Comparison of ENCODE assay signal across 22 cellular contexts in genomic region chr19:4965061-4965460, GRCh38. TPM values are rescaled to one million over a fixed set of nuclear protein-coding genes. Genes with fewer than 3 reads are reported as not detected.
DNase-seq lines count a peak whose midpoint lies in the region; ATAC-seq, FAIRE-seq and TF ChIP-seq lines count a peak whose summit lies in the region.
"Had no signal": no experiment of that assay in that cellular context is flagged by ENCODE, and none has a peak within 500 bp of the region (broad histone marks: within the 10 kb centered on the region; RNA-seq: fewer than 3 reads in every experiment).

No MANE protein-coding gene starts in this region.

- peaks cover 7% of the 10 kb centered on the region for H3K79me2 ChIP-seq in astrocyte (ENCODE audit: insufficient read depth, low read length)

- H3K4me3 ChIP-seq in astrocyte (ENCODE audit: insufficient read depth, low read depth, low read length): no peak overlapping the region
- H3K4me3 ChIP-seq: GM12878, GM23248, HAP-1 had no signal

- H3K27me3 Mint-ChIP-seq in activated naive CD8-positive, alpha-beta T cell: no peaks in the 10 kb centered on the region
- H3K27me3 Mint-ChIP-seq in activated naive CD8-positive, alpha-beta T cell treated with anti-CD3 and anti-CD28 coated beads, Interleukin-2, amount 50 U/mL, for 24 hours: no peaks in the 10 kb centered on the region
- no peaks in the 10 kb centered on the region for H3K27me3 Mint-ChIP-seq in WTC11 (ENCODE audit: low read depth)
- H3K27me3 Mint-ChIP-seq in astrocyte (ENCODE audit: low read depth, unreplicated experiment): no peaks in the 10 kb centered on the region
- H3K27me3 Mint-ChIP-seq: CD4-positive, CD25-positive, alpha-beta regulatory T cell had no signal

- DNase-seq in activated naive CD8-positive, alpha-beta T cell treated with anti-CD3 and anti-CD28 coated beads, Interleukin-2, amount 50 U/mL, for 24 hours: no peak
- DNase-seq in WTC11 (ENCODE audit: low spot score) (no peak), astrocyte (ENCODE audit: low read depth) (no peak), substantia nigra (lab: John Stamatoyannopoulos, UW) (no peak)
- DNase-seq: ACHN; BE2C; C1 segment of cervical spinal cord; CD4-positive, CD25-positive, alpha-beta regulatory T cell; CD8-positive, alpha-beta memory T cell; COR-L47; DMS 273 treated with DMSO at 0.1 percent for 48 hours; DMS53; DND-41; EL; GM23248 had no signal

- ATAC-seq in activated naive CD8-positive, alpha-beta T cell treated with anti-CD3 and anti-CD28 coated beads, Interleukin-2, amount 50 U/mL, for 24 hours: no peak
- ATAC-seq in WTC11: no peak
- ATAC-seq in GM19395 (IDR thresholded peaks at IDR 0.05; ENCODE audit: unreplicated experiment): no peak
- ATAC-seq: GM12878 had no signal

- POLR2A ChIA-PET in WTC11 (lab: Charles Lee): no interaction called here

- H3K27ac ChIP-seq in astrocyte (ENCODE audit: low read depth, low read length) (no peak overlapping the region), substantia nigra (ENCODE audit: low read depth, low read length, poor library complexity, severe bottlenecking) (no peak overlapping the region)
- H3K27ac ChIP-seq: GM23248 had no signal

- H3K4me1 ChIP-seq in astrocyte (ENCODE audit: insufficient read depth, low read length): peaks cover 9% of the 10 kb centered on the region
- H3K4me1 ChIP-seq: BE2C had no signal

- peak overlapping the region; percentile 16 for H3K27ac Mint-ChIP-seq in activated naive CD8-positive, alpha-beta T cell
- no peak overlapping the region for H3K27ac Mint-ChIP-seq in activated naive CD8-positive, alpha-beta T cell treated with anti-CD3 and anti-CD28 coated beads, Interleukin-2, amount 50 U/mL, for 24 hours
- H3K27ac Mint-ChIP-seq in WTC11: no peak overlapping the region
- peak overlapping the region; percentile 41 for H3K27ac Mint-ChIP-seq in astrocyte (ENCODE audit: unreplicated experiment)
- H3K27ac Mint-ChIP-seq: CD4-positive, CD25-positive, alpha-beta regulatory T cell had no signal

- FAIRE-seq in astrocyte (lab: Jason Lieb, UNC): no peak
- FAIRE-seq: A204.1, GM12878, HTR-8/SVneo had no signal

- H3K4me2 ChIP-seq in astrocyte (ENCODE audit: low read length): no peak overlapping the region

- no peak for TF ChIP-seq CTCF in WTC11 (IDR thresholded peaks at IDR 0.05)
- TF ChIP-seq CTCF in astrocyte (IDR thresholded peaks at IDR 0.05; ENCODE audit: insufficient read depth, low read depth, low read length): no peak

- CTCF ChIA-PET in WTC11 (lab: Charles Lee): no interaction called here

- peaks cover 3% of the 10 kb centered on the region for H3K36me3 Mint-ChIP-seq in activated naive CD8-positive, alpha-beta T cell
- H3K36me3 Mint-ChIP-seq in activated naive CD8-positive, alpha-beta T cell treated with anti-CD3 and anti-CD28 coated beads, Interleukin-2, amount 50 U/mL, for 24 hours (ENCODE audit: low read depth): peaks cover 34% of the 10 kb centered on the region
- H3K36me3 Mint-ChIP-seq in WTC11 (peaks cover 24% of the 10 kb centered on the region), astrocyte (ENCODE audit: low read depth, unreplicated experiment) (peaks cover 7% of the 10 kb centered on the region)
- H3K36me3 Mint-ChIP-seq: CD4-positive, CD25-positive, alpha-beta regulatory T cell; CD8-positive, alpha-beta memory T cell had no signal

- no peak overlapping the region for H3K4me3 Mint-ChIP-seq in activated naive CD8-positive, alpha-beta T cell
- H3K4me3 Mint-ChIP-seq in activated naive CD8-positive, alpha-beta T cell treated with anti-CD3 and anti-CD28 coated beads, Interleukin-2, amount 50 U/mL, for 24 hours: no peak overlapping the region
- H3K4me3 Mint-ChIP-seq in WTC11 (no peak overlapping the region), astrocyte (ENCODE audit: unreplicated experiment) (no peak overlapping the region)
- H3K4me3 Mint-ChIP-seq: CD8-positive, alpha-beta memory T cell; IgD-negative memory B cell had no signal

- H3K9me3 Mint-ChIP-seq in activated naive CD8-positive, alpha-beta T cell (ENCODE audit: low read depth): no peaks in the 10 kb centered on the region
- H3K9me3 Mint-ChIP-seq in activated naive CD8-positive, alpha-beta T cell treated with anti-CD3 and anti-CD28 coated beads, Interleukin-2, amount 50 U/mL, for 24 hours: no peaks in the 10 kb centered on the region
- H3K9me3 Mint-ChIP-seq in WTC11 (no peaks in the 10 kb centered on the region; the same call in 1 of the 2 replicates), astrocyte (ENCODE audit: unreplicated experiment) (no peaks in the 10 kb centered on the region)
- H3K9me3 Mint-ChIP-seq: CD4-positive, CD25-positive, alpha-beta regulatory T cell; CD8-positive, alpha-beta memory T cell; IgD-negative memory B cell had no signal

- no peak overlapping the region for H3K9ac ChIP-seq in astrocyte (ENCODE audit: low read length)
- H3K9ac ChIP-seq: GM23248 had no signal

- no peaks in the 10 kb centered on the region for H3K27me3 ChIP-seq in astrocyte (ENCODE audit: insufficient read depth, low read length)
- H3K27me3 ChIP-seq: BE2C had no signal

- peaks cover 11% of the 10 kb centered on the region for H3K4me1 Mint-ChIP-seq in activated naive CD8-positive, alpha-beta T cell (ENCODE audit: low read depth)
- H3K4me1 Mint-ChIP-seq in activated naive CD8-positive, alpha-beta T cell treated with anti-CD3 and anti-CD28 coated beads, Interleukin-2, amount 50 U/mL, for 24 hours: peaks cover 17% of the 10 kb centered on the region
- H3K4me1 Mint-ChIP-seq in WTC11 (peaks cover 16% of the 10 kb centered on the region), astrocyte (ENCODE audit: low read depth, unreplicated experiment) (no peaks in the 10 kb centered on the region)

- H3K9me3 ChIP-seq in astrocyte (ENCODE audit: insufficient read depth, low read depth, low read length): no peaks in the 10 kb centered on the region
- H3K9me3 ChIP-seq: BE2C, HAP-1 had no signal

- H3K36me3 ChIP-seq in astrocyte (ENCODE audit: insufficient read depth, low read length): peaks cover 13% of the 10 kb centered on the region

- H2AFZ ChIP-seq in astrocyte (ENCODE audit: low read depth, low read length): no peak overlapping the region
- H2AFZ ChIP-seq: GM23248 had no signal

- H4K20me1 ChIP-seq in astrocyte (ENCODE audit: insufficient read depth, low read length): peaks cover 6% of the 10 kb centered on the region

TF ChIP-seq in WTC11, 78 proteins besides CTCF, POLR2A, EP300 and RAD21:
- no peak for TF ChIP-seq ESRRA (CRISPR knock-in tag; IDR thresholded peaks at IDR 0.05; ENCODE audit: borderline replicate concordance)
- TF ChIP-seq GTF2I (CRISPR knock-in tag; conservative IDR thresholded peaks at IDR 0.05): 0 out of 2 replicates have a peak, but pooled peaks have one; percentile 53

RNA-seq across cellular contexts. Expression of gene KDM4B, which starts 3.9 kb away (rescaled TPM):
- total RNA-seq in WTC11 (2021) (43.2 to 56.0 TPM (median 53.1 TPM) in 3 replicates), astrocyte (55.2 and 61.4 TPM in 2 replicates)

RNA-seq across cellular contexts. Expression of gene UHRF1, which starts 55.8 kb away (rescaled TPM):
- total RNA-seq in WTC11 (2021) (37.9 to 42.5 TPM (median 38.1 TPM) in 3 replicates), astrocyte (11.8 and 16.2 TPM in 2 replicates)

Comparison
In these comparisons a context has a peak if more than half of its experiments do, and no peak if none do; other contexts are left out.
1. H3K27ac Mint-ChIP-seq: peak in activated naive CD8-positive, alpha-beta T cell (single experiment) and astrocyte (single experiment); none in activated naive CD8-positive, alpha-beta T cell treated with anti-CD3 and anti-CD28 coated beads, Interleukin-2, amount 50 U/mL, for 24 hours (single experiment) and WTC11 (single experiment).